Comparison of ENCODE assay signal across 8 cellular contexts in the genomic region with DNA sequence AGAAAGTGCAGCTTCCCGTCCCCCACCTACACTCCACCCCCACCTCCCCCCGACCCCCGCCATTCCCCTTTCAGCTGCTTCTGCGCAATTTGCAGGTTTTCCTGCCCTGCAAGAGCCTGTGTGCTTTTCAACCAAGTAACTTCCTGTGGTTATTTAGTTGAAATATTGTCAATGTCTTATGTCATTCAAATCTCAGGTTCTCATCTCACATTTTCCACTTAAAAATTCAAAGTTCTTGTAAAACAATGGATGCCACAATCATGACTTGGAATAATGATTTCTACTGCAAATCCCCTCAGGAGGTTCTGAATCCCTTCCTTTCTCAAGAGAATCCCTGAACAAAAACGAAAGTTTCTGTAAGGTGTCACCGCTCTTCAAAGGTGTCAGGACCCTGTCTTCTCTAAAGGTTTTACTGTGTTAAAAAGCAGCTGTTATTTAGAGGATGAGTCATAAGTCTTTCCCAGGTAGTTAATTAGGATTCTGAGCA. TPM values are rescaled to one million over a fixed set of nuclear protein-coding genes. Genes with fewer than 3 reads are reported as not detected.
A peak's percentile ranks its signal among the peaks of the same experiment; 100 is the strongest.
DNase-seq lines count a peak whose midpoint lies in the region; ATAC-seq and TF ChIP-seq lines count a peak whose summit lies in the region.

No MANE protein-coding gene starts in this region.

- H3K4me2 ChIP-seq in OCI-LY1 (ENCODE audit: low read length): peak overlapping the region; percentile 68

- H3K36me3 ChIP-seq in OCI-LY1 (ENCODE audit: insufficient read depth, low read length) (peaks cover 23% of the 10 kb centered on the region), adrenal gland (replicated peaks in 1 of 2) (no peaks in the 10 kb centered on the region), muscle layer of colon (ENCODE audit: insufficient read depth, low read length) (no peaks in the 10 kb centered on the region), uterus (no peaks in the 10 kb centered on the region)

- H3K27ac ChIP-seq in OCI-LY1 (ENCODE audit: low read depth, low read length, poor library complexity, severe bottlenecking) (peak overlapping the region; percentile 96), adrenal gland (peak overlapping the region in 4 of 5 donors; percentile 87 to 99 (median 96)), muscle layer of colon (ENCODE audit: low read depth, low read length) (peak overlapping the region; percentile 97), uterus (peak overlapping the region; percentile 94)

- H3K9me3 ChIP-seq in OCI-LY1 (ENCODE audit: low read length): no peaks in the 10 kb centered on the region
- H3K9me3 ChIP-seq in adrenal gland (replicated peaks in 1 of 3): no peaks in the 10 kb centered on the region
- no peaks in the 10 kb centered on the region for H3K9me3 ChIP-seq in muscle layer of colon (ENCODE audit: low read length)
- no peaks in the 10 kb centered on the region for H3K9me3 ChIP-seq in uterus

- H3K27me3 ChIP-seq in OCI-LY1 (ENCODE audit: insufficient read depth, low read length) (no peaks in the 10 kb centered on the region), adrenal gland (no peaks in the 10 kb centered on the region), muscle layer of colon (ENCODE audit: control insufficient read depth in 1 of 2, insufficient read depth in 2 of 2, low read length in 2 of 2) (no peaks in the 10 kb centered on the region), uterus (no peaks in the 10 kb centered on the region)

- WGBS in adrenal gland, 4 donors: 30 to 36% (median 32%) methylated on average over 6 of the region's 6 CpGs

- no peaks in the 10 kb centered on the region for H3K9me2 ChIP-seq in OCI-LY1 (ENCODE audit: low read depth, low read length)

- no peak for TF ChIP-seq CTCF in OCI-LY1 (IDR thresholded peaks at IDR 0.05; ENCODE audit: low read length)
- TF ChIP-seq CTCF in adrenal gland (IDR thresholded peaks at IDR 0.05): no peak
- no peak for TF ChIP-seq CTCF in uterus (IDR thresholded peaks at IDR 0.05)

- TF ChIP-seq POLR2A in adrenal gland (IDR thresholded peaks at IDR 0.05) (no peak), uterus (IDR thresholded peaks at IDR 0.05) (no peak)

- H3K9ac ChIP-seq in OCI-LY1 (ENCODE audit: low read length) (peak overlapping the region; percentile 86), muscle layer of colon (ENCODE audit: low read length) (no peak overlapping the region)

- H2AFZ ChIP-seq in OCI-LY1 (ENCODE audit: low read length): 0 out of 2 replicates have a peak overlapping the region, but pooled peaks have one; percentile 70

- peak overlapping the region; percentile 72 for H3K4me3 ChIP-seq in OCI-LY1 (ENCODE audit: low read depth, low read length, poor library complexity, severe bottlenecking)
- peak overlapping the region in 1 of 4 donors; percentile 75 for H3K4me3 ChIP-seq in adrenal gland
- H3K4me3 ChIP-seq in muscle layer of colon (ENCODE audit: low read depth in 1 of 2, low read length in 2 of 2): no peak overlapping the region
- H3K4me3 ChIP-seq in uterus: peak overlapping the region; percentile 62 to 91

- H3K4me1 ChIP-seq in OCI-LY1 (ENCODE audit: insufficient read depth, low read length, severe bottlenecking) (peaks cover 53% of the 10 kb centered on the region), adrenal gland (replicated peaks in 1 of 2) (peaks cover 11 to 33% of the 10 kb centered on the region in 2 donors), muscle layer of colon (ENCODE audit: insufficient read depth, low read length) (peaks cover 27% of the 10 kb centered on the region), uterus (no peaks in the 10 kb centered on the region)

- H3F3A ChIP-seq in OCI-LY1 (ENCODE audit: insufficient read depth, low read length): 0 out of 2 replicates have a peak, but pooled peaks cover 9% of the 10 kb centered on the region

- H3K79me2 ChIP-seq in OCI-LY1 (ENCODE audit: insufficient read depth, low read length): no peaks in the 10 kb centered on the region

- H4K20me1 ChIP-seq in OCI-LY1 (ENCODE audit: insufficient read depth, low read length): no peaks in the 10 kb centered on the region

- intact Hi-C loops in adrenal gland (cut with DNase I) (no loop called here), uterus (cut with DNase I; ENCODE audit: low total_unique reads) (no loop called here)

- no peak for ATAC-seq in GM21381 (IDR thresholded peaks at IDR 0.05; ENCODE audit: unreplicated experiment)
- ATAC-seq in HG03280 (IDR thresholded peaks at IDR 0.05; ENCODE audit: unreplicated experiment): no peak

- peak; percentile 26 for DNase-seq in GF-D8 (lab: John Stamatoyannopoulos, UW)
- DNase-seq in adrenal gland: no peak
- no peak for DNase-seq in uterus
- no peak for DNase-seq in epidermal melanocyte (ENCODE audit: insufficient read length, low spot score)

RNA-seq across cellular contexts. Expression of a gene that starts 31.6 kb away (rescaled TPM):
- total RNA-seq in adrenal gland: 100 to 1,000 TPM in 1 of 8 donors, 10 to 100 TPM in 7; 11.5 to 103 (median 43.3) TPM
- polyA plus RNA-seq in adrenal gland: 100 to 1,000 TPM in 1 of 3 donors, 10 to 100 TPM in 2; 16.6 to 112 (median 20.2) TPM
- 10 to 100 TPM in 3 of 4 donors, 1 to 10 TPM in 1; 9.5 to 44.0 (median 15.3) TPM for total RNA-seq in uterus

RNA-seq across cellular contexts. Expression of a gene that starts 31.8 kb away (rescaled TPM):
- total RNA-seq in adrenal gland (1 to 10 TPM; 2.6 to 9.3 (median 4.5) TPM), uterus (10 to 100 TPM in 1 of 4 donors, 1 to 10 TPM in 1, under 1 TPM in 2; 0.77 to 16.5 (median 0.95) TPM)
- 10 to 100 TPM in 1 of 3 donors, 1 to 10 TPM in 2; 3.1 to 12.5 (median 4.8) TPM for polyA plus RNA-seq in adrenal gland

RNA-seq across cellular contexts. Expression of a gene that starts 42.3 kb away (rescaled TPM):
- total RNA-seq in adrenal gland: under 1 TPM in 6 of 8 donors, not detected in 2; 0.21 to 0.41 (median 0.28) TPM
- polyA plus RNA-seq in adrenal gland: under 1 TPM in 2 of 3 donors, not detected in 1; 0.20 to 0.24 TPM
- 1 to 10 TPM in 1 of 4 donors, not detected in 3; 2.9 TPM for total RNA-seq in uterus

Comparison
In these comparisons a context has a peak if more than half of its experiments do, and no peak if none do; other contexts are left out.
1. H3K4me3 ChIP-seq: peak in OCI-LY1 (single experiment) and uterus (2 of 2); none in muscle layer of colon (0 of 2).
2. Peak in every context shown above with its lines, with median percentiles within 50 percentile points of each other: H3K27ac ChIP-seq.